In genomic region chr11:66116576-66117361, GRCh38 we compare ENCODE assay signal across 14 cellular contexts. TPM values are rescaled to one million over a fixed set of nuclear protein-coding genes. Genes with fewer than 3 reads are reported as not detected.
DNase-seq lines count a peak whose midpoint lies in the region; ATAC-seq and TF ChIP-seq lines count a peak whose summit lies in the region.
"Had no signal": no experiment of that assay in that cellular context is flagged by ENCODE, and none has a peak within 500 bp of the region (broad histone marks: within the 10 kb centered on the region; RNA-seq: fewer than 3 reads in every experiment).

No MANE protein-coding gene starts in this region.

- peaks cover 93% of the 10 kb centered on the region for H3K4me1 Mint-ChIP-seq in CD8-positive, alpha-beta T cell (ENCODE audit: low read depth)
- H3K4me1 Mint-ChIP-seq in activated naive CD8-positive, alpha-beta T cell treated with anti-CD3 and anti-CD28 coated beads, Interleukin-2, amount 10 ng/mL, durations not matched to agents 7 days and 5 days = peaks cover 79% of the 10 kb centered on the region
- peaks cover 50% of the 10 kb centered on the region for H3K4me1 Mint-ChIP-seq in nephron progenitor cell

- H3K9me3 ChIP-seq in CD8-positive, alpha-beta T cell (ENCODE audit: low read length) = no peaks in the 10 kb centered on the region
- H3K9me3 ChIP-seq in KOPT-K1 (ENCODE audit: insufficient read depth, low read length, poor library complexity, severe bottlenecking) = no peaks in the 10 kb centered on the region
- no peaks in the 10 kb centered on the region for H3K9me3 ChIP-seq in mucosa of descending colon
- H3K9me3 ChIP-seq: testis had no signal

- peak overlapping the region; percentile 34 for H3K4me3 ChIP-seq in CD8-positive, alpha-beta T cell (ENCODE audit: low read depth, low read length)
- no peak overlapping the region for H3K4me3 ChIP-seq in mucosa of descending colon
- H3K4me3 ChIP-seq: neural progenitor cell, testis had no signal

- no peaks in the 10 kb centered on the region for H3K27me3 Mint-ChIP-seq in CD8-positive, alpha-beta T cell (ENCODE audit: low read depth)
- no peaks in the 10 kb centered on the region for H3K27me3 Mint-ChIP-seq in activated naive CD8-positive, alpha-beta T cell treated with anti-CD3 and anti-CD28 coated beads, Interleukin-2, amount 10 ng/mL, durations not matched to agents 7 days and 5 days
- H3K27me3 Mint-ChIP-seq in nephron progenitor cell (ENCODE audit: low read depth, poor library complexity) = no peaks in the 10 kb centered on the region

- no peaks in the 10 kb centered on the region for H3K9me3 Mint-ChIP-seq in CD8-positive, alpha-beta T cell
- H3K9me3 Mint-ChIP-seq in activated naive CD8-positive, alpha-beta T cell treated with anti-CD3 and anti-CD28 coated beads, Interleukin-2, amount 10 ng/mL, durations not matched to agents 7 days and 5 days = no peaks in the 10 kb centered on the region
- H3K9me3 Mint-ChIP-seq in nephron progenitor cell = no peaks in the 10 kb centered on the region
- H3K9me3 Mint-ChIP-seq: neural progenitor cell had no signal

- peaks cover 96% of the 10 kb centered on the region for H3K4me1 ChIP-seq in CD8-positive, alpha-beta T cell (ENCODE audit: insufficient read depth, low read length)
- peaks cover 5% of the 10 kb centered on the region for H3K4me1 ChIP-seq in mucosa of descending colon (ENCODE audit: low read depth)

- H3K27ac Mint-ChIP-seq in CD8-positive, alpha-beta T cell = peak overlapping the region; percentile 95
- H3K27ac Mint-ChIP-seq in activated naive CD8-positive, alpha-beta T cell treated with anti-CD3 and anti-CD28 coated beads, Interleukin-2, amount 10 ng/mL, durations not matched to agents 7 days and 5 days = peak overlapping the region; percentile 97
- peak overlapping the region; percentile 53 for H3K27ac Mint-ChIP-seq in nephron progenitor cell
- H3K27ac Mint-ChIP-seq: neural progenitor cell had no signal

- POLR2A ChIA-PET in CD8-positive, alpha-beta T cell (lab: Charles Lee) = interaction anchor here (0.7 to 3.9 kb wide), 9 partner anchors 11 to 693 kb away, joined by 3 to 29 read pairs (median 11); partner anchors contain the start of genes PACS1 and SF3B2
- POLR2A ChIA-PET in activated naive CD8-positive, alpha-beta T cell treated with anti-CD3 and anti-CD28 coated beads, Interleukin-2, amount 10 ng/mL, durations not matched to agents 7 days and 5 days (lab: Charles Lee) = interaction anchor here (1.5 to 5.5 kb wide), 7 partner anchors 10 to 65 kb away, joined by 3 to 31 read pairs (median 16); partner anchors contain the start of genes PACS1 and SF3B2

- H3K36me3 Mint-ChIP-seq in CD8-positive, alpha-beta T cell = peaks cover 4% of the 10 kb centered on the region
- peaks cover 10% of the 10 kb centered on the region for H3K36me3 Mint-ChIP-seq in activated naive CD8-positive, alpha-beta T cell treated with anti-CD3 and anti-CD28 coated beads, Interleukin-2, amount 10 ng/mL, durations not matched to agents 7 days and 5 days
- no peaks in the 10 kb centered on the region for H3K36me3 Mint-ChIP-seq in nephron progenitor cell (ENCODE audit: low read depth)
- H3K36me3 Mint-ChIP-seq: neural progenitor cell had no signal

- no peak for TF ChIP-seq CTCF in CD8-positive, alpha-beta T cell (IDR thresholded peaks at IDR 0.05)
- no peak for TF ChIP-seq CTCF in nephron progenitor cell (IDR thresholded peaks at IDR 0.05)
- no peak for TF ChIP-seq CTCF in mucosa of descending colon (IDR thresholded peaks at IDR 0.05)

- H3K4me3 Mint-ChIP-seq in CD8-positive, alpha-beta T cell = peak overlapping the region; percentile 77
- H3K4me3 Mint-ChIP-seq in activated naive CD8-positive, alpha-beta T cell treated with anti-CD3 and anti-CD28 coated beads, Interleukin-2, amount 10 ng/mL, durations not matched to agents 7 days and 5 days = peak overlapping the region; percentile 84
- H3K4me3 Mint-ChIP-seq in nephron progenitor cell = no peak overlapping the region
- H3K4me3 Mint-ChIP-seq: neural progenitor cell had no signal

- peak overlapping the region; percentile 28 for H3K27ac ChIP-seq in CD8-positive, alpha-beta T cell (ENCODE audit: low read depth, low read length)
- peak overlapping the region; percentile 66 for H3K27ac ChIP-seq in KOPT-K1 (ENCODE audit: low read depth, low read length, poor library complexity, severe bottlenecking)
- H3K27ac ChIP-seq: epithelial cell of prostate, neural progenitor cell had no signal

- intact Hi-C loops in CD8-positive, alpha-beta T cell (cut with DNase I, micrococcal nuclease) = loop anchor here in 1 of 2 experiments (5.0 kb wide), 1 partner anchor 34 kb away; no protein-coding TSS in a partner anchor
- intact Hi-C loops in mucosa of descending colon (cut with DNase I, micrococcal nuclease) = no loop called here

- no peaks in the 10 kb centered on the region for H3K36me3 ChIP-seq in CD8-positive, alpha-beta T cell (ENCODE audit: insufficient read depth, low read length)
- H3K36me3 ChIP-seq in KOPT-K1 (ENCODE audit: insufficient read depth, low read length) (no peaks in the 10 kb centered on the region), mucosa of descending colon (ENCODE audit: low read depth) (no peaks in the 10 kb centered on the region)
- H3K36me3 ChIP-seq: neural progenitor cell had no signal

- no peak for ATAC-seq in CD8-positive, alpha-beta T cell
- ATAC-seq in activated naive CD8-positive, alpha-beta T cell treated with anti-CD3 and anti-CD28 coated beads, Interleukin-2, amount 10 ng/mL, durations not matched to agents 7 days and 5 days (ENCODE audit: low read depth) = peak; percentile 19
- ATAC-seq in GM18858 (IDR thresholded peaks at IDR 0.05; ENCODE audit: unreplicated experiment) (no peak), mucosa of descending colon (no peak), GM18498 (IDR thresholded peaks at IDR 0.05; ENCODE audit: unreplicated experiment) (no peak)
- ATAC-seq: Right ventricle myocardium inferior had no signal

- H3K27me3 ChIP-seq in CD8-positive, alpha-beta T cell (ENCODE audit: insufficient read depth, low read length) = no peaks in the 10 kb centered on the region
- H3K27me3 ChIP-seq: neural progenitor cell, testis had no signal

- CTCF ChIA-PET in CD8-positive, alpha-beta T cell (lab: Charles Lee) = interaction anchor here (0.8 to 7.7 kb wide), 13 partner anchors 9 to 145 kb away, joined by 3 to 74 read pairs (median 4); partner anchors contain the start of gene SF3B2

- no peak for DNase-seq in CD8-positive, alpha-beta T cell
- DNase-seq in activated naive CD8-positive, alpha-beta T cell treated with anti-CD3 and anti-CD28 coated beads, Interleukin-2, amount 10 ng/mL, durations not matched to agents 7 days and 5 days = no peak
- no peak for DNase-seq in nephron progenitor cell
- no peak for DNase-seq in mucosa of descending colon
- DNase-seq: Calu3, NCI-H1436 treated with DMSO at 0.1 percent for 48 hours, NCI-H524 treated with DMSO at 0.1 percent for 48 hours, testis had no signal

RNA-seq across cellular contexts. Expression of gene PACS1, which starts 46.7 kb away (rescaled TPM):
- 100 to 1,000 TPM; 161 to 176 TPM for total RNA-seq in CD8-positive, alpha-beta T cell
- total RNA-seq in activated naive CD8-positive, alpha-beta T cell treated with anti-CD3 and anti-CD28 coated beads, Interleukin-2, amount 10 ng/mL, durations not matched to agents 7 days and 5 days = 100 to 1,000 TPM; 138 to 162 TPM
- 10 to 100 TPM; 14.4 to 44.9 (median 18.9) TPM for total RNA-seq in mucosa of descending colon
